In the genomic region with DNA sequence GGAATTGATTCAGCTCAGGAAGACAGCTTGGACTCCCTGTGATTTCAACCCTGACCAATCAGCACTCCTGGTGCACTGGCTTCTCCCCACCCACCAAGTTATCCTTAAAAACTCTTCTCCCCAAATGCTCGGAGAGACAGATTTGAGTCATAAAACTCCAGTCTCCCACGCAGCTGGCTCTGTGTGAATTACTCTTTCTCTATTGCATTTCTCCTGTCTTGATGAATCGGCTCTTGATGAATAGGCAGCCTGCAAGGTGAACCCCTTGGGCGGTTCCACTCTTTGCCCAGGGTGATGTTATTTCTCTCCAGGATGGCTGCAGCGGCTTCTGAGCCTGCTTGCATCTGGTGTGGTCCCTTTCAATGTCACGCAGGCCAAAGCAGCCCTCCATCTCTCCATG, we compare ENCODE assay signal across 31 cellular contexts. TPM values are rescaled to one million over a fixed set of nuclear protein-coding genes. Genes with fewer than 3 reads are reported as not detected.
"Had no signal": no experiment of that assay in that cellular context is flagged by ENCODE, and none has a peak within 500 bp of the region (broad histone marks: within the 10 kb centered on the region; RNA-seq: fewer than 3 reads in every experiment).

No MANE protein-coding gene starts in this region.

- DNase-seq: activated B cell treated with CpG ODN at 0.5 μM for 24 hours; activated CD4-positive, alpha-beta T cell treated with anti-CD3 and anti-CD28 coated beads, Interleukin-2, amount 50 U/mL, for 1 hour; activated CD8-positive, alpha-beta T cell treated with anti-CD3 and anti-CD28 coated beads for 36 hours; activated naive CD4-positive, alpha-beta T cell; activated T-cell treated with anti-CD3 and anti-CD28 coated beads, Interleukin-2, amount 50 U/mL, for 48 hours; adrenal gland; effector memory CD4-positive, alpha-beta T cell; erythroblast; hippocampal formation; immature natural killer cell; lower lobe of right lung; mesendoderm; ovary; stimulated activated CD4-positive, alpha-beta T cell treated with anti-CD3 and anti-CD28 coated beads, Interleukin-2, amount 100 ng/mL, for 48 hours; stimulated activated naive CD4-positive, alpha-beta T cell treated with Interleukin-2 at 50 U/mL for 16 hours; T-helper 2 cell; testis; transverse colon had no signal

- H3K27ac Mint-ChIP-seq: activated B cell treated with CpG ODN at 0.5 μM for 24 hours; activated CD8-positive, alpha-beta T cell treated with anti-CD3 and anti-CD28 coated beads for 36 hours; activated naive CD4-positive, alpha-beta T cell treated with anti-CD3 and anti-CD28 coated beads, Interleukin-2, amount 50 U/mL, for 72 hours; brain; immature natural killer cell had no signal

- H3K27ac ChIP-seq: adrenal gland, ascending aorta, cardiac muscle cell, coronary artery, gastroesophageal sphincter, lower lobe of right lung, ovary, prostate gland, right atrium auricular region, testis, transverse colon had no signal

- H3K9me3 Mint-ChIP-seq: activated B cell treated with CpG ODN at 0.5 μM for 24 hours; activated CD8-positive, alpha-beta T cell treated with anti-CD3 and anti-CD28 coated beads for 36 hours; activated naive CD4-positive, alpha-beta T cell treated with anti-CD3 and anti-CD28 coated beads, Interleukin-2, amount 50 U/mL, for 72 hours; immature natural killer cell; natural killer cell treated with Interleukin-12 subunit alpha and Interleukin-12 subunit beta and Interleukin-15 and Interleukin-18, amount 100 ng/mL, for 72 hours had no signal

- H3K4me1 Mint-ChIP-seq: activated B cell treated with CpG ODN at 0.5 μM for 24 hours, immature natural killer cell had no signal

- ATAC-seq: activated CD8-positive, alpha-beta T cell treated with anti-CD3 and anti-CD28 coated beads for 36 hours; activated naive CD4-positive, alpha-beta T cell treated with anti-CD3 and anti-CD28 coated beads, Interleukin-2, amount 50 U/mL, for 72 hours; gastroesophageal sphincter; left lobe of liver; lower lobe of right lung; natural killer cell treated with Interleukin-12 subunit alpha and Interleukin-12 subunit beta and Interleukin-15 and Interleukin-18, amount 100 ng/mL, for 72 hours had no signal

- H3K4me1 ChIP-seq: adrenal gland, ascending aorta, gastroesophageal sphincter, lower lobe of right lung, prostate gland, right atrium auricular region, testis, transverse colon had no signal

- H3K27me3 Mint-ChIP-seq: brain had no signal

- H3K27me3 ChIP-seq: ascending aorta, ovary, right atrium auricular region, testis, transverse colon had no signal

- H3K9me3 ChIP-seq: adrenal gland, ascending aorta, gastroesophageal sphincter, lower lobe of right lung, ovary, prostate gland, right atrium auricular region, testis, transverse colon had no signal

- H3K4me3 ChIP-seq: adrenal gland, ascending aorta, cardiac muscle cell, coronary artery, dorsolateral prefrontal cortex, gastroesophageal sphincter, lower lobe of right lung, ovary, prostate gland, right atrium auricular region, testis, transverse colon had no signal

- H3K4me3 Mint-ChIP-seq: activated B cell treated with CpG ODN at 0.5 μM for 24 hours; activated CD8-positive, alpha-beta T cell treated with anti-CD3 and anti-CD28 coated beads for 36 hours; brain; immature natural killer cell; natural killer cell treated with Interleukin-12 subunit alpha and Interleukin-12 subunit beta and Interleukin-15 and Interleukin-18, amount 100 ng/mL, for 72 hours had no signal

- H3K36me3 Mint-ChIP-seq: activated naive CD4-positive, alpha-beta T cell treated with anti-CD3 and anti-CD28 coated beads, Interleukin-2, amount 50 U/mL, for 72 hours; brain; immature natural killer cell; natural killer cell treated with Interleukin-12 subunit alpha and Interleukin-12 subunit beta and Interleukin-15 and Interleukin-18, amount 100 ng/mL, for 72 hours had no signal

- H3K36me3 ChIP-seq: adrenal gland, ascending aorta, cardiac muscle cell, gastroesophageal sphincter, lower lobe of right lung, ovary, prostate gland, right atrium auricular region, transverse colon had no signal

RNA-seq across cellular contexts. Expression of gene SLC52A3, which starts 12.4 kb away (rescaled TPM):
- total RNA-seq: activated B cell treated with CpG ODN at 0.5 μM for 24 hours; activated CD8-positive, alpha-beta T cell treated with anti-CD3 and anti-CD28 coated beads for 36 hours; activated naive CD4-positive, alpha-beta T cell treated with anti-CD3 and anti-CD28 coated beads, Interleukin-2, amount 50 U/mL, for 72 hours; fibroblast of villous mesenchyme; mononuclear cell; natural killer cell treated with Interleukin-12 subunit alpha and Interleukin-12 subunit beta and Interleukin-15 and Interleukin-18, amount 100 ng/mL, for 72 hours had no signal
- polyA plus RNA-seq: cardiac muscle cell, immature natural killer cell had no signal
